6 cellular contexts compared by ENCODE assay signal in genomic region chrY:7125146-7125545, GRCh38.
"Had no signal": no experiment of that assay in that cellular context is flagged by ENCODE, and none has a peak within 500 bp of the region (broad histone marks: within the 10 kb centered on the region; RNA-seq: fewer than 3 reads in every experiment).

No MANE protein-coding gene starts in this region.

- H3K27ac Mint-ChIP-seq: GM23338, H9, IgD-negative memory B cell had no signal

- H3K36me3 Mint-ChIP-seq: IgD-negative memory B cell had no signal

- DNase-seq: H9, HCEC 1CT had no signal

- ATAC-seq: GM23338, HepG2 had no signal

- H3K4me3 ChIP-seq: GM23338 had no signal

- H3K27ac ChIP-seq: HL-60 had no signal

- H3K4me1 Mint-ChIP-seq: GM23338, H9, IgD-negative memory B cell had no signal

- H3K4me3 Mint-ChIP-seq: GM23338, H9, IgD-negative memory B cell had no signal

- H3K27me3 Mint-ChIP-seq: IgD-negative memory B cell had no signal
